Comparison of ENCODE assay signal across 24 cellular contexts in the genomic region with DNA sequence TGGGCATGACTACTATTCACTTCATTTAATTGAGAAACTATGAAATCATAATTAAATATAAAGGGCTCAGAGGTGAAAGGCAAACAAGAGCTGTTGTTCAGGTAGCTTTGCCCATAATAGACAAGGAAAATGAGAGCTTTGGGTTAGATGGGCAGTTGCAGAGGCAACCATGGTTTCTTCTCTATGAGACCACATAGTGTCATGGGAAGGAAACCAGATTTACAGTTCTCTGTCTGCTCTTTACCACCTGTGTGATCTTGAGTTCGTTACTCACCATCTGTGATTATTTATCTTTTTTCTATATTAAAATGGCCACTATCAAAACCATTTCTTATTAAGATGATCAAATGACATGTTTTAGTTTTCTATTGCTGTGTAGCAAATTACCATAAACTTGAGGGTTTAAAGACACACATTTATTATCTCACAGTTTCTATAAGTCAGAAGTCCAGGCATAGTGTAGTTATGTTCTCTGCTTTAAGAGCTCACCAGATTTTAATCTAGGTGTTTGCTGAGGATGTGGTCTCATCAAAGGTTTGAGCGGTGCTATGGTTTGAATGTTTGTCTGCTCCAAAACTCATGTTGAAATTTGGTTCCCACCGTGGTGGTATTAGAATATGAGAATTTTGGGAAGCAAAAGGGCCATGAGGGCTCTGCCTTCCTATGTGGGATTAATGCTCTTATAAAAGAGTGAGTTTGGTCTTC. TPM values are rescaled to one million over a fixed set of nuclear protein-coding genes. Genes with fewer than 3 reads are reported as not detected.
A peak's percentile ranks its signal among the peaks of the same experiment; 100 is the strongest.
DNase-seq lines count a peak whose midpoint lies in the region; ATAC-seq and TF ChIP-seq lines count a peak whose summit lies in the region.
"Had no signal": no experiment of that assay in that cellular context is flagged by ENCODE, and none has a peak within 500 bp of the region (broad histone marks: within the 10 kb centered on the region; RNA-seq: fewer than 3 reads in every experiment).

No MANE protein-coding gene starts in this region.

- peak overlapping the region; percentile 44 for H3K4me3 Mint-ChIP-seq in activated CD4-positive, alpha-beta T cell treated with anti-CD3 and anti-CD28 coated beads, Interleukin-2, amount 10 ng/mL, durations not matched to agents 7 days and 5 days
- no peak overlapping the region for H3K4me3 Mint-ChIP-seq in activated naive CD8-positive, alpha-beta T cell treated with anti-CD3 and anti-CD28 coated beads for 36 hours
- H3K4me3 Mint-ChIP-seq in natural killer cell treated with Interleukin-12 subunit alpha and Interleukin-12 subunit beta and Interleukin-15 and Interleukin-18, amount 100 ng/mL, for 72 hours, result peak overlapping the region; percentile 66
- H3K4me3 Mint-ChIP-seq: nephron progenitor cell had no signal

- H3K27ac ChIP-seq in thyroid gland, result no peak overlapping the region
- H3K27ac ChIP-seq: psoas muscle, uterus had no signal

- H3K9me3 ChIP-seq in thyroid gland, result no peaks in the 10 kb centered on the region
- H3K9me3 ChIP-seq: psoas muscle, uterus had no signal

- intact Hi-C loops in thyroid gland (cut with DNase I), result no loop called here

- peaks cover 82% of the 10 kb centered on the region for H3K36me3 Mint-ChIP-seq in activated CD4-positive, alpha-beta T cell treated with anti-CD3 and anti-CD28 coated beads, Interleukin-2, amount 10 ng/mL, durations not matched to agents 7 days and 5 days (ENCODE audit: low read depth)
- peaks cover 74% of the 10 kb centered on the region for H3K36me3 Mint-ChIP-seq in activated naive CD8-positive, alpha-beta T cell treated with anti-CD3 and anti-CD28 coated beads for 36 hours
- H3K36me3 Mint-ChIP-seq in natural killer cell treated with Interleukin-12 subunit alpha and Interleukin-12 subunit beta and Interleukin-15 and Interleukin-18, amount 100 ng/mL, for 72 hours, result peaks cover 30% of the 10 kb centered on the region

- no peaks in the 10 kb centered on the region for H3K27me3 Mint-ChIP-seq in activated CD4-positive, alpha-beta T cell treated with anti-CD3 and anti-CD28 coated beads, Interleukin-2, amount 10 ng/mL, durations not matched to agents 7 days and 5 days
- no peaks in the 10 kb centered on the region for H3K27me3 Mint-ChIP-seq in activated naive CD8-positive, alpha-beta T cell treated with anti-CD3 and anti-CD28 coated beads for 36 hours
- no peaks in the 10 kb centered on the region for H3K27me3 Mint-ChIP-seq in natural killer cell treated with Interleukin-12 subunit alpha and Interleukin-12 subunit beta and Interleukin-15 and Interleukin-18, amount 100 ng/mL, for 72 hours

- H3K27ac Mint-ChIP-seq in activated CD4-positive, alpha-beta T cell treated with anti-CD3 and anti-CD28 coated beads, Interleukin-2, amount 10 ng/mL, durations not matched to agents 7 days and 5 days, result peak overlapping the region; percentile 87
- peak overlapping the region; percentile 89 for H3K27ac Mint-ChIP-seq in activated naive CD8-positive, alpha-beta T cell treated with anti-CD3 and anti-CD28 coated beads for 36 hours
- H3K27ac Mint-ChIP-seq in natural killer cell treated with Interleukin-12 subunit alpha and Interleukin-12 subunit beta and Interleukin-15 and Interleukin-18, amount 100 ng/mL, for 72 hours, result peak overlapping the region; percentile 85 to 93
- H3K27ac Mint-ChIP-seq: nephron progenitor cell had no signal

- CTCF ChIA-PET in activated CD4-positive, alpha-beta T cell treated with anti-CD3 and anti-CD28 coated beads, Interleukin-2, amount 10 ng/mL, durations not matched to agents 7 days and 5 days (lab: Charles Lee), result interaction anchor here (0.6 to 3.0 kb wide), 2 partner anchors 13 to 198 kb away, joined by 3 to 6 read pairs; no protein-coding TSS in a partner anchor

- H3K36me3 ChIP-seq in thyroid gland, result no peaks in the 10 kb centered on the region
- H3K36me3 ChIP-seq: uterus had no signal

- no peak for TF ChIP-seq POLR2A in thyroid gland (IDR thresholded peaks at IDR 0.05)

- H3K4me1 ChIP-seq in thyroid gland, result peaks cover 0 to 3% of the 10 kb centered on the region in 2 donors
- H3K4me1 ChIP-seq: psoas muscle, uterus had no signal

- ATAC-seq in natural killer cell treated with Interleukin-12 subunit alpha and Interleukin-12 subunit beta and Interleukin-15 and Interleukin-18, amount 100 ng/mL, for 72 hours, result no peak
- ATAC-seq in left lobe of liver, result no peak
- ATAC-seq: psoas muscle had no signal

- H3K4me3 ChIP-seq in thyroid gland (replicated peaks in 1 of 3), result no peak overlapping the region
- H3K4me3 ChIP-seq: psoas muscle, uterus had no signal

- H3K9me3 Mint-ChIP-seq in activated CD4-positive, alpha-beta T cell treated with anti-CD3 and anti-CD28 coated beads, Interleukin-2, amount 10 ng/mL, durations not matched to agents 7 days and 5 days, result no peaks in the 10 kb centered on the region
- H3K9me3 Mint-ChIP-seq in activated naive CD8-positive, alpha-beta T cell treated with anti-CD3 and anti-CD28 coated beads for 36 hours, result peaks cover 14% of the 10 kb centered on the region
- no peaks in the 10 kb centered on the region for H3K9me3 Mint-ChIP-seq in natural killer cell treated with Interleukin-12 subunit alpha and Interleukin-12 subunit beta and Interleukin-15 and Interleukin-18, amount 100 ng/mL, for 72 hours

- WGBS in thyroid gland, 2 donors, result 73 to 79% methylated on average over 3 of the region's 3 CpGs

- peaks cover 70% of the 10 kb centered on the region for H3K4me1 Mint-ChIP-seq in activated CD4-positive, alpha-beta T cell treated with anti-CD3 and anti-CD28 coated beads, Interleukin-2, amount 10 ng/mL, durations not matched to agents 7 days and 5 days
- H3K4me1 Mint-ChIP-seq in activated naive CD8-positive, alpha-beta T cell treated with anti-CD3 and anti-CD28 coated beads for 36 hours, result peaks cover 63% of the 10 kb centered on the region
- H3K4me1 Mint-ChIP-seq in natural killer cell treated with Interleukin-12 subunit alpha and Interleukin-12 subunit beta and Interleukin-15 and Interleukin-18, amount 100 ng/mL, for 72 hours (ENCODE audit: low read depth in 2 of 2), result peaks cover 71 to 72% of the 10 kb centered on the region in 2 donors

- POLR2A ChIA-PET in activated CD4-positive, alpha-beta T cell treated with anti-CD3 and anti-CD28 coated beads, Interleukin-2, amount 10 ng/mL, durations not matched to agents 7 days and 5 days (lab: Charles Lee), result no interaction called here

- peak; percentile 42 for DNase-seq in activated CD4-positive, alpha-beta T cell treated with anti-CD3 and anti-CD28 coated beads, Interleukin-2, amount 10 ng/mL, durations not matched to agents 7 days and 5 days
- no peak for DNase-seq in activated CD4-positive, alpha-beta T cell treated with anti-CD3 and anti-CD28 coated beads for 48 hours
- DNase-seq in T follicular helper cell (ENCODE audit: low read depth), result peak; percentile 12
- DNase-seq in activated naive CD8-positive, alpha-beta T cell treated with anti-CD3 and anti-CD28 coated beads for 36 hours, result no peak
- DNase-seq in natural killer cell treated with Interleukin-12 subunit alpha and Interleukin-12 subunit beta and Interleukin-15 and Interleukin-18, amount 100 ng/mL, for 72 hours (ENCODE audit: low spot score), result no peak
- DNase-seq in left lobe of liver (ENCODE audit: low spot score), result no peak
- DNase-seq in thyroid gland, result no peak
- DNase-seq in Kasumi-1 (lab: John Stamatoyannopoulos, UW), result no peak
- DNase-seq: DMS 273 treated with DMSO at 0.1 percent for 48 hours; foreskin melanocyte; mesenchymal stem cell; NCI-H1092 treated with DMSO at 0.1 percent for 48 hours; NCI-H2107; NCI-H524 treated with DMSO at 0.1 percent for 48 hours; nephron progenitor cell; psoas muscle; stimulated activated CD4-positive, alpha-beta T cell treated with anti-CD3 and anti-CD28 coated beads, Interleukin-4, amount 100 ng/mL, for 1 hour; substantia nigra; uterus had no signal

- no peaks in the 10 kb centered on the region for H3K27me3 ChIP-seq in thyroid gland
- H3K27me3 ChIP-seq: uterus had no signal

- TF ChIP-seq CTCF in thyroid gland (IDR thresholded peaks at IDR 0.05), result no peak

RNA-seq across cellular contexts. Expression of a gene that starts 38.3 kb away (rescaled TPM):
- not detected for total RNA-seq in activated CD4-positive, alpha-beta T cell treated with anti-CD3 and anti-CD28 coated beads, Interleukin-2, amount 10 ng/mL, durations not matched to agents 7 days and 5 days
- total RNA-seq in activated naive CD8-positive, alpha-beta T cell treated with anti-CD3 and anti-CD28 coated beads for 36 hours, result under 1 TPM; 0.08 to 0.18 TPM
- under 1 TPM in 1 of 2 donors, not detected in 1; 0.20 TPM for total RNA-seq in natural killer cell treated with Interleukin-12 subunit alpha and Interleukin-12 subunit beta and Interleukin-15 and Interleukin-18, amount 100 ng/mL, for 72 hours
- total RNA-seq in left lobe of liver (not detected), thyroid gland (under 1 TPM; 0.11 to 0.92 (median 0.34) TPM)
- total RNA-seq: epithelial cell of proximal tubule, LHCN-M2, psoas muscle, skeletal muscle tissue had no signal

RNA-seq across cellular contexts. Expression of a gene that starts 49.3 kb away (rescaled TPM):
- total RNA-seq in activated CD4-positive, alpha-beta T cell treated with anti-CD3 and anti-CD28 coated beads, Interleukin-2, amount 10 ng/mL, durations not matched to agents 7 days and 5 days, result not detected
- not detected for total RNA-seq in activated naive CD8-positive, alpha-beta T cell treated with anti-CD3 and anti-CD28 coated beads for 36 hours
- total RNA-seq in natural killer cell treated with Interleukin-12 subunit alpha and Interleukin-12 subunit beta and Interleukin-15 and Interleukin-18, amount 100 ng/mL, for 72 hours, result not detected
- total RNA-seq in left lobe of liver (not detected), thyroid gland (not detected)
- total RNA-seq: dermis microvascular lymphatic vessel endothelial cell, epithelial cell of proximal tubule, kidney epithelial cell, LHCN-M2, psoas muscle, skeletal muscle tissue, uterus had no signal

RNA-seq across cellular contexts. Expression of a gene that starts 50.3 kb away (rescaled TPM):
- 10 to 100 TPM; 50.0 to 56.0 TPM for total RNA-seq in activated CD4-positive, alpha-beta T cell treated with anti-CD3 and anti-CD28 coated beads, Interleukin-2, amount 10 ng/mL, durations not matched to agents 7 days and 5 days
- 100 to 1,000 TPM; 141 to 143 TPM for total RNA-seq in activated naive CD8-positive, alpha-beta T cell treated with anti-CD3 and anti-CD28 coated beads for 36 hours
- 10 to 100 TPM; 69.1 to 70.1 TPM for total RNA-seq in natural killer cell treated with Interleukin-12 subunit alpha and Interleukin-12 subunit beta and Interleukin-15 and Interleukin-18, amount 100 ng/mL, for 72 hours
- total RNA-seq in left lobe of liver (13.5 TPM), thyroid gland (100 to 1,000 TPM in 2 of 4 donors, 10 to 100 TPM in 2; 37.8 to 579 (median 144) TPM)

Comparison
In these comparisons a context has a peak if more than half of its experiments do, and no peak if none do; other contexts are left out.
1. DNase-seq: peak in activated CD4-positive, alpha-beta T cell treated with anti-CD3 and anti-CD28 coated beads, Interleukin-2, amount 10 ng/mL, durations not matched to agents 7 days and 5 days (single experiment) and T follicular helper cell (single experiment); none in activated CD4-positive, alpha-beta T cell treated with anti-CD3 and anti-CD28 coated beads for 48 hours (single experiment), activated naive CD8-positive, alpha-beta T cell treated with anti-CD3 and anti-CD28 coated beads for 36 hours (single experiment), natural killer cell treated with Interleukin-12 subunit alpha and Interleukin-12 subunit beta and Interleukin-15 and Interleukin-18, amount 100 ng/mL, for 72 hours (single experiment), left lobe of liver (single experiment), thyroid gland (0 of 2) and Kasumi-1 (0 of 2).
2. Peak in every context shown above with its lines, with median percentiles within 50 percentile points of each other: H3K27ac Mint-ChIP-seq.